Comparison of ENCODE assay signal across 16 cellular contexts in the genomic region with DNA sequence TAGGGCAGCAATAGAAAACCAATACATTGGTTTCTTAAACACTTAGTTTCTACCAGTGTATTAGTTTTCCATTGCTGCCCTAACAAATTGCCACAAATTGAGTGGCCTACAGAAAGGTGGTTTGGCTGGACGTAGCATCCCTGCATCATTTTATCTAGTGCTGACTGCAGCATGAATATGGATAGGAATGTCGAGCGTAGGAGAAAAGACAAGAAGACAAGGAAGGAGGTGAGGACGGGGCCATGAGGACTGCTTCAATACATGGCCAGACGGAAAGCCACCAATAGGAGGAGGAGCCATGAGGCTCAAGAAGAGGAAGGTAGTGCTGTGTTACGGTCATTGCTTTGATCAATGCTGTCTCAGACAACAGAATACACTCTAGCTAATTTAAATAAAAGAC.
A peak's percentile ranks its signal among the peaks of the same experiment; 100 is the strongest.
DNase-seq lines count a peak whose midpoint lies in the region; ATAC-seq and TF ChIP-seq lines count a peak whose summit lies in the region.
"Had no signal": no experiment of that assay in that cellular context is flagged by ENCODE, and none has a peak within 500 bp of the region (broad histone marks: within the 10 kb centered on the region; RNA-seq: fewer than 3 reads in every experiment).

No MANE protein-coding gene starts in this region.

- no peak overlapping the region for H3K4me3 ChIP-seq in BLaER1 treated with 17β-estradiol and CSF1 and Interleukin-3, amounts not matched to agents 10 nM and 100 nM
- H3K4me3 ChIP-seq in rectal smooth muscle tissue (ENCODE audit: low read length): no peak overlapping the region
- no peak overlapping the region for H3K4me3 ChIP-seq in upper lobe of right lung
- H3K4me3 ChIP-seq: stomach had no signal

- intact Hi-C loops in upper lobe of right lung (cut with DNase I): no loop called here

- peak overlapping the region; percentile 70 to 91 (median 84) for H3K4me2 ChIP-seq in BLaER1 treated with 17β-estradiol and CSF1 and Interleukin-3, amounts not matched to agents 10 nM and 100 nM

- H3K4me1 ChIP-seq in BLaER1 treated with 17β-estradiol and CSF1 and Interleukin-3, amounts not matched to agents 10 nM and 100 nM: peaks cover 46 to 93% (median 77%) of the 10 kb centered on the region in 10 experiments
- peaks cover 11% of the 10 kb centered on the region for H3K4me1 ChIP-seq in rectal smooth muscle tissue (ENCODE audit: control insufficient read depth, insufficient read depth, low read length)
- H3K4me1 ChIP-seq in upper lobe of right lung: no peaks in the 10 kb centered on the region

- ATAC-seq in GM18502 (IDR thresholded peaks at IDR 0.05; ENCODE audit: poor library complexity, unreplicated experiment) (no peak), upper lobe of right lung (no peak), GM18498 (IDR thresholded peaks at IDR 0.05; ENCODE audit: unreplicated experiment) (no peak)
- ATAC-seq: activated CD8-positive, alpha-beta T cell treated with anti-CD3 and anti-CD28 coated beads, Interleukin-2, amount 10 ng/mL, durations not matched to agents 7 days and 5 days; Right ventricle myocardium inferior had no signal

- H3K27me3 ChIP-seq in BLaER1 treated with 17β-estradiol and CSF1 and Interleukin-3, amounts not matched to agents 10 nM and 100 nM: peaks cover 0 to 9% (median 0%) of the 10 kb centered on the region in 11 experiments; a peak in 3 of 22 replicates
- no peaks in the 10 kb centered on the region for H3K27me3 ChIP-seq in rectal smooth muscle tissue (ENCODE audit: control insufficient read depth, insufficient read depth, low read length)
- no peaks in the 10 kb centered on the region for H3K27me3 ChIP-seq in upper lobe of right lung
- H3K27me3 ChIP-seq: stomach had no signal

- TF ChIP-seq CTCF in RWPE1 (conservative IDR thresholded peaks at IDR 0.05; ENCODE audit: low read depth) (no peak), upper lobe of right lung (IDR thresholded peaks at IDR 0.05) (no peak)

- CTCF ChIA-PET in RWPE1 (lab: Yijun Ruan, JAX): interaction anchor here (1.3 to 1.5 kb wide), 2 partner anchors 34 to 251 kb away, joined by 5 to 6 read pairs; no protein-coding TSS in a partner anchor

- H3K9ac ChIP-seq in BLaER1 treated with 17β-estradiol and CSF1 and Interleukin-3, amounts not matched to agents 10 nM and 100 nM: no peak overlapping the region
- no peak overlapping the region for H3K9ac ChIP-seq in rectal smooth muscle tissue (ENCODE audit: low read length)

- peaks cover 1 to 27% (median 20%) of the 10 kb centered on the region in 11 experiments; a peak in 19 of 22 replicates for H3K9me3 ChIP-seq in BLaER1 treated with 17β-estradiol and CSF1 and Interleukin-3, amounts not matched to agents 10 nM and 100 nM (replicated peaks in 1 of 11)
- H3K9me3 ChIP-seq in upper lobe of right lung: no peaks in the 10 kb centered on the region
- H3K9me3 ChIP-seq: stomach had no signal

- DNase-seq in RWPE1 (ENCODE audit: low spot score) (no peak), epithelial cell of prostate (ENCODE audit: low read depth, low spot score) (no peak), COLO668 (lab: John Stamatoyannopoulos, UW; ENCODE audit: unreplicated experiment) (no peak), upper lobe of right lung (no peak)
- DNase-seq: activated CD8-positive, alpha-beta T cell treated with anti-CD3 and anti-CD28 coated beads, Interleukin-2, amount 10 ng/mL, durations not matched to agents 7 days and 5 days; activated naive CD8-positive, alpha-beta T cell treated with anti-CD3 and anti-CD28 coated beads, Interleukin-2, amount 10 ng/mL, durations not matched to agents 7 days and 5 days; NCI-H1417 treated with DMSO at 0.1 percent for 48 hours; NCI-H82; stomach; T-helper 1 cell; WERI-Rb-1 had no signal

- POLR2A ChIA-PET in RWPE1 (lab: Yijun Ruan, JAX; ENCODE audit: low non-redundant PET): no interaction called here

- H3K36me3 ChIP-seq in BLaER1 treated with 17β-estradiol and CSF1 and Interleukin-3, amounts not matched to agents 10 nM and 100 nM: no peaks in the 10 kb centered on the region; a peak in 1 of 22 replicates
- H3K36me3 ChIP-seq in rectal smooth muscle tissue (ENCODE audit: control insufficient read depth, insufficient read depth, low read length) (no peaks in the 10 kb centered on the region), upper lobe of right lung (no peaks in the 10 kb centered on the region)
- H3K36me3 ChIP-seq: stomach, WERI-Rb-1 had no signal

- H3K27ac ChIP-seq in BLaER1 treated with 17β-estradiol and CSF1 and Interleukin-3, amounts not matched to agents 10 nM and 100 nM: peak overlapping the region in 5 of 11 experiments; percentile 8 to 67 (median 56); a peak in 3 of 22 replicates
- H3K27ac ChIP-seq in RWPE1: peak overlapping the region; percentile 85
- H3K27ac ChIP-seq in epithelial cell of prostate: peak overlapping the region; percentile 77
- H3K27ac ChIP-seq in rectal smooth muscle tissue (ENCODE audit: low read depth, low read length): peak overlapping the region; percentile 94
- H3K27ac ChIP-seq in upper lobe of right lung: no peak overlapping the region
- H3K27ac ChIP-seq: WERI-Rb-1 had no signal

- H4K20me1 ChIP-seq in BLaER1 treated with 17β-estradiol and CSF1 and Interleukin-3, amounts not matched to agents 10 nM and 100 nM: no peaks in the 10 kb centered on the region
